In genomic region chr2:143905587-143905986, GRCh38 we compare ENCODE assay signal across 34 cellular contexts.
"Had no signal": no experiment of that assay in that cellular context is flagged by ENCODE, and none has a peak within 500 bp of the region (broad histone marks: within the 10 kb centered on the region; RNA-seq: fewer than 3 reads in every experiment).

No MANE protein-coding gene starts in this region.

- H3K4me1 Mint-ChIP-seq: activated B cell treated with CpG ODN at 0.5 μM for 24 hours, T-helper 17 cell had no signal

- H3K27me3 ChIP-seq: adrenal gland, body of pancreas, esophagus muscularis mucosa, foreskin keratinocyte, gastrocnemius medialis, heart left ventricle had no signal

- H3K36me3 ChIP-seq: adrenal gland, esophagus muscularis mucosa, gastrocnemius medialis, heart left ventricle, WERI-Rb-1 had no signal

- H3K27me3 Mint-ChIP-seq: activated B cell treated with CpG ODN at 0.5 μM for 24 hours had no signal

- H3K4me3 Mint-ChIP-seq: activated B cell treated with CpG ODN at 0.5 μM for 24 hours; activated CD4-positive, alpha-beta memory T cell treated with anti-CD3 and anti-CD28 coated beads, Interleukin-2, amount 10 ng/mL, durations not matched to agents 7 days and 5 days; activated CD4-positive, alpha-beta T cell treated with anti-CD3 and anti-CD28 coated beads, Interleukin-2, amount 10 ng/mL, durations not matched to agents 24 days and 14 days; activated naive CD4-positive, alpha-beta T cell treated with anti-CD3 and anti-CD28 coated beads for 36 hours; activated naive CD4-positive, alpha-beta T cell treated with anti-CD3 and anti-CD28 coated beads, Interleukin-2, amount 50 U/mL, for 24 hours; activated naive CD8-positive, alpha-beta T cell treated with anti-CD3 and anti-CD28 coated beads for 36 hours; activated naive CD8-positive, alpha-beta T cell treated with anti-CD3 and anti-CD28 coated beads, Interleukin-2, amount 50 U/mL, for 24 hours; activated T-cell treated with anti-CD3 and anti-CD28 coated beads, Interleukin-2, amount 50 U/mL, for 24 hours; activated T-cell treated with anti-CD3 and anti-CD28 coated beads, Interleukin-2, amount 50 U/mL, for 72 hours; effector memory CD8-positive, alpha-beta T cell; T-helper 17 cell; T-helper 2 cell treated with Interferon-gamma antibody and Interleukin-4, amounts not matched to agents 5 μg/mL and 100 μg/mL, for 36 hours had no signal

- H3K27ac Mint-ChIP-seq: activated B cell treated with CpG ODN at 0.5 μM for 24 hours; activated CD4-positive, alpha-beta memory T cell treated with anti-CD3 and anti-CD28 coated beads, Interleukin-2, amount 10 ng/mL, durations not matched to agents 7 days and 5 days; activated CD4-positive, alpha-beta T cell treated with anti-CD3 and anti-CD28 coated beads, Interleukin-2, amount 10 ng/mL, durations not matched to agents 24 days and 14 days; activated naive CD4-positive, alpha-beta T cell treated with anti-CD3 and anti-CD28 coated beads for 36 hours; activated naive CD4-positive, alpha-beta T cell treated with anti-CD3 and anti-CD28 coated beads, Interleukin-2, amount 50 U/mL, for 24 hours; activated naive CD8-positive, alpha-beta T cell treated with anti-CD3 and anti-CD28 coated beads for 36 hours; activated naive CD8-positive, alpha-beta T cell treated with anti-CD3 and anti-CD28 coated beads, Interleukin-2, amount 50 U/mL, for 24 hours; activated T-cell treated with anti-CD3 and anti-CD28 coated beads, Interleukin-2, amount 50 U/mL, for 24 hours; activated T-cell treated with anti-CD3 and anti-CD28 coated beads, Interleukin-2, amount 50 U/mL, for 72 hours; activated T-helper 2 cell treated with anti-CD3 and anti-CD28 coated beads, Interferon-gamma antibody, Interleukin-2, Interleukin-4, amounts not matched to agents 10 μg/mL and 5 μg/mL and 100 μg/mL, durations not matched to agents 14 hours and 24 hours and 36 hours; effector memory CD8-positive, alpha-beta T cell; T-helper 17 cell; T-helper 2 cell treated with Interferon-gamma antibody and Interleukin-4, amounts not matched to agents 5 μg/mL and 100 μg/mL, for 36 hours had no signal

- H3K36me3 Mint-ChIP-seq: activated naive CD4-positive, alpha-beta T cell treated with anti-CD3 and anti-CD28 coated beads, Interleukin-2, amount 50 U/mL, for 24 hours; activated naive CD8-positive, alpha-beta T cell treated with anti-CD3 and anti-CD28 coated beads for 36 hours had no signal

- DNase-seq: activated B cell treated with CpG ODN at 0.5 μM for 24 hours; activated CD4-positive, alpha-beta memory T cell treated with anti-CD3 and anti-CD28 coated beads, Interleukin-2, amount 10 ng/mL, durations not matched to agents 7 days and 5 days; activated CD4-positive, alpha-beta T cell treated with anti-CD3 and anti-CD28 coated beads, Interleukin-2, amount 10 ng/mL, durations not matched to agents 24 days and 14 days; activated CD4-positive, alpha-beta T cell treated with anti-CD3 and anti-CD28 coated beads, Interleukin-2, amount 50 U/mL, for 4 hours; activated CD8-positive, alpha-beta memory T cell treated with anti-CD3 and anti-CD28 coated beads, Interleukin-2, amount 50 U/mL, for 48 hours; activated effector memory CD4-positive, alpha-beta T cell treated with anti-CD3 and anti-CD28 coated beads, Interleukin-2, amount 50 U/mL, for 16 hours; activated naive CD4-positive, alpha-beta T cell treated with anti-CD3 and anti-CD28 coated beads for 36 hours; activated naive CD8-positive, alpha-beta T cell treated with anti-CD3 and anti-CD28 coated beads for 36 hours; activated naive CD8-positive, alpha-beta T cell treated with anti-CD3 and anti-CD28 coated beads, Interleukin-2, amount 50 U/mL, for 24 hours; activated T-cell treated with anti-CD3 and anti-CD28 coated beads for 4 hours; activated T-cell treated with anti-CD3 and anti-CD28 coated beads, Interleukin-2, amount 50 U/mL, for 24 hours; activated T-cell treated with anti-CD3 and anti-CD28 coated beads, Interleukin-2, amount 50 U/mL, for 72 hours; adrenal gland; amygdala; aorta; body of pancreas; caudate nucleus; cortex of kidney; dermis blood vessel endothelial cell; effector CD4-positive, alpha-beta T cell; effector memory CD8-positive, alpha-beta T cell; erythroblast; foreskin keratinocyte; gastrocnemius medialis; glutamatergic neuron; heart left ventricle; T-helper 17 cell; T1000; WERI-Rb-1 had no signal

- H3K27ac ChIP-seq: adrenal gland, body of pancreas, esophagus muscularis mucosa, foreskin keratinocyte, gastrocnemius medialis, heart left ventricle, WERI-Rb-1 had no signal

- H3K9me3 ChIP-seq: adrenal gland, body of pancreas, esophagus muscularis mucosa, gastrocnemius medialis, heart left ventricle had no signal

- H3K9me3 Mint-ChIP-seq: activated B cell treated with CpG ODN at 0.5 μM for 24 hours; activated CD4-positive, alpha-beta memory T cell treated with anti-CD3 and anti-CD28 coated beads, Interleukin-2, amount 10 ng/mL, durations not matched to agents 7 days and 5 days; activated CD4-positive, alpha-beta T cell treated with anti-CD3 and anti-CD28 coated beads, Interleukin-2, amount 10 ng/mL, durations not matched to agents 24 days and 14 days; activated naive CD4-positive, alpha-beta T cell treated with anti-CD3 and anti-CD28 coated beads for 36 hours; activated naive CD4-positive, alpha-beta T cell treated with anti-CD3 and anti-CD28 coated beads, Interleukin-2, amount 50 U/mL, for 24 hours; activated naive CD8-positive, alpha-beta T cell treated with anti-CD3 and anti-CD28 coated beads for 36 hours; activated naive CD8-positive, alpha-beta T cell treated with anti-CD3 and anti-CD28 coated beads, Interleukin-2, amount 50 U/mL, for 24 hours; activated T-cell treated with anti-CD3 and anti-CD28 coated beads, Interleukin-2, amount 50 U/mL, for 24 hours; activated T-cell treated with anti-CD3 and anti-CD28 coated beads, Interleukin-2, amount 50 U/mL, for 72 hours; activated T-helper 2 cell treated with anti-CD3 and anti-CD28 coated beads, Interferon-gamma antibody, Interleukin-2, Interleukin-4, amounts not matched to agents 10 μg/mL and 5 μg/mL and 100 μg/mL, durations not matched to agents 14 hours and 24 hours and 36 hours; effector memory CD8-positive, alpha-beta T cell; T-helper 2 cell treated with Interferon-gamma antibody and Interleukin-4, amounts not matched to agents 5 μg/mL and 100 μg/mL, for 36 hours had no signal

- H3K4me1 ChIP-seq: adrenal gland, body of pancreas, esophagus muscularis mucosa, heart left ventricle had no signal

- ATAC-seq: activated CD4-positive, CD25-positive, alpha-beta regulatory T cell treated with anti-CD3 and anti-CD28 coated beads, Interleukin-2, amount 50 U/mL, for 24 hours; activated naive CD8-positive, alpha-beta T cell treated with anti-CD3 and anti-CD28 coated beads, Interleukin-2, amount 50 U/mL, for 24 hours; body of pancreas; effector memory CD8-positive, alpha-beta T cell; foreskin keratinocyte; gastrocnemius medialis; heart left ventricle; T-helper 17 cell had no signal

- H3K4me3 ChIP-seq: adrenal gland, body of pancreas, esophagus muscularis mucosa, gastrocnemius medialis, heart left ventricle had no signal
